In genomic region chr5:84599964-84600363, GRCh38 we compare ENCODE assay signal across 17 cellular contexts.
DNase-seq lines count a peak whose midpoint lies in the region; ATAC-seq and TF ChIP-seq lines count a peak whose summit lies in the region.
"Had no signal": no experiment of that assay in that cellular context is flagged by ENCODE, and none has a peak within 500 bp of the region (broad histone marks: within the 10 kb centered on the region; RNA-seq: fewer than 3 reads in every experiment).

No MANE protein-coding gene starts in this region.

- H3K27ac Mint-ChIP-seq in H9 (peak overlapping the region; percentile 89 to 94 (median 89)), endodermal cell (peak overlapping the region; percentile 1)
- H3K27ac Mint-ChIP-seq: IgD-negative memory B cell had no signal

- no peak overlapping the region for H2BK20ac ChIP-seq in H9 (ENCODE audit: low read depth, low read length, poor library complexity, severe bottlenecking)

- WGBS in H9 (ENCODE audit: extremely low coverage, insufficient read length, low lambda C conversion rate) = no CpG with 5 or more reads among the region's 3 CpGs
- WGBS in HUES64 = 71% methylated on average over 3 of the region's 3 CpGs
- 73 to 79% methylated on average over 3 of the region's 3 CpGs for WGBS in endodermal cell (ENCODE audit: insufficient coverage in 1 of 2, insufficient read length in 1 of 2), 2 experiments
- 47 to 70% methylated on average over 3 of the region's 3 CpGs for WGBS in body of pancreas, 2 donors

- no peak for ATAC-seq in body of pancreas

- TF ChIP-seq POLR2A in body of pancreas (IDR thresholded peaks at IDR 0.05) = no peak

- no peak overlapping the region for H3K14ac ChIP-seq in H9 (ENCODE audit: insufficient read depth, low read length)

- H3K27ac ChIP-seq in H9 (ENCODE audit: insufficient read length, low read depth, low read length) (peak overlapping the region; percentile 41), HUES64 (ENCODE audit: low read depth, low read length) (peak overlapping the region; percentile 61; the same call in 1 of the 2 replicates), endodermal cell (ENCODE audit: low read depth, low read length) (no peak overlapping the region), body of pancreas (no peak overlapping the region)
- H3K27ac ChIP-seq: HL-60 had no signal

- no peak overlapping the region for H2AFZ ChIP-seq in H9 (ENCODE audit: low read length)

- H3K4me1 ChIP-seq in H9 (ENCODE audit: insufficient read depth, low read length) = peaks cover 11% of the 10 kb centered on the region; the same call in 1 of the 2 replicates
- peaks cover 54% of the 10 kb centered on the region for H3K4me1 ChIP-seq in HUES64 (ENCODE audit: insufficient read depth, low read length)
- no peaks in the 10 kb centered on the region for H3K4me1 ChIP-seq in endodermal cell (ENCODE audit: control insufficient read depth, insufficient read depth, low read length)
- H3K4me1 ChIP-seq in body of pancreas = no peaks in the 10 kb centered on the region
- H3K4me1 ChIP-seq: BE2C had no signal

- no peak overlapping the region for H2BK12ac ChIP-seq in H9 (ENCODE audit: insufficient read length, low read depth, low read length)

- H3T11ph ChIP-seq in H9 (ENCODE audit: low read length) = no peak overlapping the region

- no peaks in the 10 kb centered on the region for H3K27me3 Mint-ChIP-seq in H9 (ENCODE audit: low read depth)
- H3K27me3 Mint-ChIP-seq in endodermal cell (ENCODE audit: insufficient read depth) = no peaks in the 10 kb centered on the region
- H3K27me3 Mint-ChIP-seq: IgD-negative memory B cell had no signal

- H3K79me2 ChIP-seq in H9 (ENCODE audit: insufficient read depth, low read length) = no peaks in the 10 kb centered on the region

- H3K36me3 ChIP-seq in HUES64 (ENCODE audit: insufficient read depth, low read length) = no peaks in the 10 kb centered on the region
- no peaks in the 10 kb centered on the region for H3K36me3 ChIP-seq in endodermal cell (ENCODE audit: control insufficient read depth, insufficient read depth, low read length)
- H3K36me3 ChIP-seq in body of pancreas (replicated peaks in 1 of 2; ENCODE audit: insufficient read depth in 1 of 2, low read depth in 2 of 2) = no peaks in the 10 kb centered on the region
- H3K36me3 ChIP-seq: BE2C had no signal

- H2AK5ac ChIP-seq in H9 (ENCODE audit: insufficient read length, low read length) = no peak overlapping the region

- no peak overlapping the region for H3K9ac ChIP-seq in H9 (ENCODE audit: extremely low read depth, insufficient read length, low read length)
- 0 out of 2 replicates have a peak overlapping the region, but pooled peaks have one; percentile 14 for H3K9ac ChIP-seq in HUES64 (ENCODE audit: low read depth, low read length)
- no peak overlapping the region for H3K9ac ChIP-seq in endodermal cell (ENCODE audit: extremely low read depth, low read length, poor library complexity, severe bottlenecking)

- peak overlapping the region; percentile 10 for H3K18ac ChIP-seq in H9 (ENCODE audit: insufficient read length, low read depth, low read length)

- no peak overlapping the region for H4K5ac ChIP-seq in H9 (ENCODE audit: insufficient read length, low read depth, low read length)

- intact Hi-C loops in posterior vena cava (cut with DNase I) = no loop called here
- intact Hi-C loops in body of pancreas (cut with DNase I) = no loop called here

- H3K79me1 ChIP-seq in H9 (ENCODE audit: insufficient read depth, low read depth, low read length, poor library complexity, severe bottlenecking) = no peaks in the 10 kb centered on the region

- no peak overlapping the region for H3K56ac ChIP-seq in H9 (ENCODE audit: insufficient read length, low read depth, low read length)

- H3K36me3 Mint-ChIP-seq in H9 (ENCODE audit: insufficient read depth in 1 of 3, low read depth in 3 of 3) (peaks cover 0 to 5% (median 3%) of the 10 kb centered on the region in 3 experiments; a peak in 4 of 7 replicates), endodermal cell (ENCODE audit: low read depth) (no peaks in the 10 kb centered on the region)
- H3K36me3 Mint-ChIP-seq: IgD-negative memory B cell had no signal

- H3K4me3 ChIP-seq in HUES64 (ENCODE audit: low read length) (no peak overlapping the region), endodermal cell (ENCODE audit: low read length) (no peak overlapping the region), body of pancreas (no peak overlapping the region)

- no peak overlapping the region for H3K4ac ChIP-seq in H9 (ENCODE audit: low read depth, low read length)

- peak overlapping the region; percentile 6 for H4K91ac ChIP-seq in H9 (ENCODE audit: insufficient read length, low read depth, low read length)

- no peak overlapping the region for H2BK5ac ChIP-seq in H9 (ENCODE audit: insufficient read length, low read length)

- TF ChIP-seq CTCF in H9 (conservative IDR thresholded peaks at IDR 0.05) (no peak; the same call in 2 of the 3 replicates), endodermal cell (conservative IDR thresholded peaks at IDR 0.05) (peak; percentile 18), body of pancreas (IDR thresholded peaks at IDR 0.05) (no peak)

- H3K9me3 Mint-ChIP-seq in H9 (peaks cover 4 to 8% of the 10 kb centered on the region in 2 experiments), endodermal cell (no peaks in the 10 kb centered on the region)

- H3K9me3 ChIP-seq in H9 (ENCODE audit: control insufficient read depth, low read depth, low read length) = no peaks in the 10 kb centered on the region
- no peaks in the 10 kb centered on the region for H3K9me3 ChIP-seq in HUES64 (ENCODE audit: insufficient read depth, low read depth, low read length)
- H3K9me3 ChIP-seq in endodermal cell (ENCODE audit: control insufficient read depth, low read length) = no peaks in the 10 kb centered on the region
- H3K9me3 ChIP-seq in body of pancreas = no peaks in the 10 kb centered on the region
- H3K9me3 ChIP-seq: BE2C had no signal

- DNase-seq in H9 (peak; percentile 66), endodermal cell (peak; percentile 68), posterior vena cava (ENCODE audit: low spot score) (peak; percentile 42), mucosa of gallbladder (ENCODE audit: low spot score) (no peak), body of pancreas (no peak)
- no peak for DNase-seq in activated naive CD4-positive, alpha-beta T cell treated with Interleukin-2 at 50 U/mL for 16 hours
- DNase-seq: BE2C, DMS79, H7, NCI-H1105 treated with DMSO at 0.1 percent for 48 hours, NCI-H2029 treated with DMSO at 0.1 percent for 48 hours, NCI-H2171 treated with DMSO at 0.1 percent for 48 hours, NCI-H526, SHP77 had no signal

- H2BK15ac ChIP-seq in H9 (ENCODE audit: low read depth, low read length) = no peak overlapping the region

- H2BK120ac ChIP-seq in H9 (ENCODE audit: low read depth, low read length, poor library complexity, severe bottlenecking) = no peak overlapping the region

- H3K27me3 ChIP-seq in H9 (ENCODE audit: insufficient read depth, low read length) = no peaks in the 10 kb centered on the region
- H3K27me3 ChIP-seq in HUES64 (ENCODE audit: insufficient read depth, low read length) = no peaks in the 10 kb centered on the region
- H3K27me3 ChIP-seq in endodermal cell (ENCODE audit: control insufficient read depth, insufficient read depth, low read length, poor library complexity, severe bottlenecking) = no peaks in the 10 kb centered on the region
- no peaks in the 10 kb centered on the region for H3K27me3 ChIP-seq in body of pancreas
- H3K27me3 ChIP-seq: BE2C had no signal

- H3K23ac ChIP-seq in H9 (ENCODE audit: insufficient read length, low read depth, low read length) = no peak overlapping the region

- no peak overlapping the region for H4K8ac ChIP-seq in H9 (replicated peaks; ENCODE audit: insufficient read length, low read depth, low read length)

- H3K4me2 ChIP-seq in H9 (ENCODE audit: insufficient read depth, insufficient read length, low read length) = no peak overlapping the region

- H3K4me1 Mint-ChIP-seq in H9 (peaks cover 59 to 63% of the 10 kb centered on the region in 2 experiments), endodermal cell (peaks cover 2% of the 10 kb centered on the region)
- H3K4me1 Mint-ChIP-seq: IgD-negative memory B cell had no signal

- no peaks in the 10 kb centered on the region for H3K23me2 ChIP-seq in H9 (ENCODE audit: insufficient read length, low read depth, low read length, poor library complexity, severe bottlenecking)

- no peaks in the 10 kb centered on the region for H4K20me1 ChIP-seq in H9 (ENCODE audit: control insufficient read depth, insufficient read depth, insufficient read length)

- no peak overlapping the region for H3K4me3 Mint-ChIP-seq in H9
- H3K4me3 Mint-ChIP-seq in endodermal cell = no peak overlapping the region
- H3K4me3 Mint-ChIP-seq: IgD-negative memory B cell had no signal

Comparison
In these comparisons a context has a peak if more than half of its experiments do, and no peak if none do; other contexts are left out.
1. DNase-seq: peak in H9 (single experiment), endodermal cell (single experiment) and posterior vena cava (single experiment); none in mucosa of gallbladder (single experiment), activated naive CD4-positive, alpha-beta T cell treated with Interleukin-2 at 50 U/mL for 16 hours (single experiment) and body of pancreas (0 of 4).
2. H3K27ac ChIP-seq: peak in H9 (single experiment) and HUES64 (single experiment); none in endodermal cell (single experiment) and body of pancreas (0 of 4).